Comparison of ENCODE assay signal across 1 cellular context in genomic region chr9:132669636-132670358, GRCh38.
TF ChIP-seq lines count a peak whose summit lies in the region.

DDX31 (minus strand) TSS chr9:132669983; CDS start chr9:132669934, 49 bp downstream.

TF ChIP-seq in HepG2, 621 proteins besides CTCF, POLR2A, EP300 and RAD21 (continued from another document and continues in another):
- no peak for TF ChIP-seq ZNF281 (CRISPR knock-in tag; IDR thresholded peaks at IDR 0.05; ENCODE audit: borderline replicate concordance)
- TF ChIP-seq MATR3 (CRISPR knock-in tag; IDR thresholded peaks at IDR 0.05), result no peak
- no peak for TF ChIP-seq SRSF9 (IDR thresholded peaks at IDR 0.05; ENCODE audit: borderline replicate concordance, insufficient read depth, low read depth, low read length, poor library complexity, severe bottlenecking)
- TF ChIP-seq ZBTB10 (CRISPR knock-in tag; IDR thresholded peaks at IDR 0.05; ENCODE audit: borderline replicate concordance), result peak; percentile 87
- TF ChIP-seq PRPF4 (IDR thresholded peaks at IDR 0.05; ENCODE audit: low read depth, low read length, poor library complexity, severe bottlenecking), result no peak
- TF ChIP-seq U2AF2 (IDR thresholded peaks at IDR 0.05; ENCODE audit: low read depth, low read length), result no peak
- no peak for TF ChIP-seq NCOR1 (IDR thresholded peaks at IDR 0.05; ENCODE audit: borderline replicate concordance, low read length)
- TF ChIP-seq ZNF260 (CRISPR knock-in tag; IDR thresholded peaks at IDR 0.05; ENCODE audit: borderline replicate concordance, low read depth), result no peak
- peak; percentile 32; the same call in 1 of the 2 replicates for TF ChIP-seq MIER2 (CRISPR knock-in tag; IDR thresholded peaks at IDR 0.05)
- no peak for TF ChIP-seq ZBTB1 (CRISPR knock-in tag; IDR thresholded peaks at IDR 0.05; ENCODE audit: borderline replicate concordance)
- TF ChIP-seq CBX5 (CRISPR knock-in tag; IDR thresholded peaks at IDR 0.05; ENCODE audit: borderline replicate concordance), result no peak; the same call in 1 of the 2 replicates
- TF ChIP-seq KLF12 (CRISPR knock-in tag; IDR thresholded peaks at IDR 0.05; ENCODE audit: borderline replicate concordance), result peak; percentile 37; the same call in 1 of the 2 replicates
- peak; percentile 54 for TF ChIP-seq ZNF264 (CRISPR knock-in tag; IDR thresholded peaks at IDR 0.05)
- peak; percentile 93 for TF ChIP-seq IKZF4 (CRISPR knock-in tag; IDR thresholded peaks at IDR 0.05; ENCODE audit: borderline replicate concordance, low read depth, not compliant biosample characterization)
- TF ChIP-seq ETV6 (CRISPR knock-in tag; conservative IDR thresholded peaks at IDR 0.05), result peak; percentile 88; the same call in 1 of the 2 replicates
- peak; percentile 86 for TF ChIP-seq ZNF777 (CRISPR knock-in tag; IDR thresholded peaks at IDR 0.05)
- TF ChIP-seq AHDC1 (CRISPR knock-in tag; IDR thresholded peaks at IDR 0.05; ENCODE audit: borderline replicate concordance), result peak; percentile 74
- peak; percentile 46 for TF ChIP-seq FOSL2 (CRISPR knock-in tag; IDR thresholded peaks at IDR 0.05)
- peak; percentile 97; the same call in 1 of the 2 replicates for TF ChIP-seq ZNF350 (CRISPR knock-in tag; IDR thresholded peaks at IDR 0.05; ENCODE audit: borderline replicate concordance, low read depth)
- TF ChIP-seq ZNF572 (CRISPR knock-in tag; IDR thresholded peaks at IDR 0.05), result peak; percentile 52; the same call in 1 of the 2 replicates
- peak; percentile 99 for TF ChIP-seq CREBL2 (CRISPR knock-in tag; IDR thresholded peaks at IDR 0.05; ENCODE audit: borderline replicate concordance)
- TF ChIP-seq ZNF333 (CRISPR knock-in tag; IDR thresholded peaks at IDR 0.05; ENCODE audit: borderline replicate concordance), result peak; percentile 91; the same call in 1 of the 2 replicates
- no peak for TF ChIP-seq FOXA1 (IDR thresholded peaks at IDR 0.05)
- peak; percentile 3; the same call in 1 of the 2 replicates for TF ChIP-seq FOXA1 (CRISPR knock-in tag; IDR thresholded peaks at IDR 0.05)
- TF ChIP-seq MTF2 (CRISPR knock-in tag; IDR thresholded peaks at IDR 0.05; ENCODE audit: borderline replicate concordance), result no peak
- peak; percentile 100 for TF ChIP-seq MXD1 (CRISPR knock-in tag; IDR thresholded peaks at IDR 0.05)
- TF ChIP-seq SUZ12 (IDR thresholded peaks at IDR 0.05; ENCODE audit: low read depth, low read length), result no peak
- peak; percentile 67; the same call in 1 of the 2 replicates for TF ChIP-seq ZSCAN29 (CRISPR knock-in tag; conservative IDR thresholded peaks at IDR 0.05)
- TF ChIP-seq THAP7 (CRISPR knock-in tag; IDR thresholded peaks at IDR 0.05), result no peak
- peak; percentile 15; the same call in 1 of the 2 replicates for TF ChIP-seq SOX5 (CRISPR knock-in tag; IDR thresholded peaks at IDR 0.05; ENCODE audit: borderline replicate concordance)
- TF ChIP-seq THAP11 (CRISPR knock-in tag; IDR thresholded peaks at IDR 0.05), result peak; percentile 65; the same call in 1 of the 2 replicates
- TF ChIP-seq DR1 (CRISPR knock-in tag; IDR thresholded peaks at IDR 0.05), result peak; percentile 58; the same call in 1 of the 2 replicates
- TF ChIP-seq ARID2 (CRISPR knock-in tag; IDR thresholded peaks at IDR 0.05; ENCODE audit: borderline replicate concordance), result peak; percentile 34
- TF ChIP-seq TBL1XR1 (IDR thresholded peaks at IDR 0.05; ENCODE audit: borderline replicate concordance, low read length, partially characterized antibody), result no peak
- TF ChIP-seq FOXJ3 (CRISPR knock-in tag; IDR thresholded peaks at IDR 0.05; ENCODE audit: borderline replicate concordance), result peak; percentile 54; the same call in 1 of the 2 replicates
- TF ChIP-seq ZNF331 (CRISPR knock-in tag; IDR thresholded peaks at IDR 0.05), result 0 out of 2 replicates have a peak, but pooled peaks have one; percentile 67
- no peak for TF ChIP-seq RBAK (CRISPR knock-in tag; IDR thresholded peaks at IDR 0.05)
- peak; percentile 77; the same call in 1 of the 2 replicates for TF ChIP-seq ELF4 (CRISPR knock-in tag; IDR thresholded peaks at IDR 0.05; ENCODE audit: borderline replicate concordance)
- TF ChIP-seq IRX3 (CRISPR knock-in tag; IDR thresholded peaks at IDR 0.05; ENCODE audit: borderline replicate concordance, low read depth), result peak; percentile 89; the same call in 1 of the 2 replicates
- no peak for TF ChIP-seq NR2F6 (IDR thresholded peaks at IDR 0.05)
- no peak; the same call in 1 of the 2 replicates for TF ChIP-seq NR2F6 (CRISPR knock-in tag; IDR thresholded peaks at IDR 0.05)
- no peak; the same call in 1 of the 2 replicates for TF ChIP-seq BRD4 (CRISPR knock-in tag; IDR thresholded peaks at IDR 0.05)
- 0 out of 2 replicates have a peak, but pooled peaks have one; percentile 63 for TF ChIP-seq PBX3 (CRISPR knock-in tag; IDR thresholded peaks at IDR 0.05; ENCODE audit: borderline replicate concordance)
- TF ChIP-seq PHF20 (CRISPR knock-in tag; IDR thresholded peaks at IDR 0.05), result peak; percentile 50; the same call in 1 of the 2 replicates
- TF ChIP-seq NFKB2 (CRISPR knock-in tag; IDR thresholded peaks at IDR 0.05; ENCODE audit: borderline replicate concordance), result peak; percentile 95
- no peak; the same call in 1 of the 2 replicates for TF ChIP-seq ZZZ3 (CRISPR knock-in tag; IDR thresholded peaks at IDR 0.05; ENCODE audit: borderline replicate concordance)
- TF ChIP-seq POGZ (CRISPR knock-in tag; IDR thresholded peaks at IDR 0.05), result peak; percentile 62; the same call in 1 of the 2 replicates
- TF ChIP-seq GATA4 (IDR thresholded peaks at IDR 0.05; ENCODE audit: borderline replicate concordance, low read depth), result 0 out of 2 replicates have a peak, but pooled peaks have one; percentile 16
- TF ChIP-seq RELA (CRISPR knock-in tag; IDR thresholded peaks at IDR 0.05), result 0 out of 2 replicates have a peak, but pooled peaks have one; percentile 46
- TF ChIP-seq RARA (CRISPR knock-in tag; IDR thresholded peaks at IDR 0.05), result peak; percentile 30; the same call in 1 of the 2 replicates
- TF ChIP-seq MAX (IDR thresholded peaks at IDR 0.05), result peak; percentile 99
- peak; percentile 83; the same call in 1 of the 2 replicates for TF ChIP-seq WIZ (CRISPR knock-in tag; IDR thresholded peaks at IDR 0.05)
- no peak for TF ChIP-seq TBX3 (IDR thresholded peaks at IDR 0.05; ENCODE audit: borderline replicate concordance)
- TF ChIP-seq SNAPC2 (CRISPR knock-in tag; IDR thresholded peaks at IDR 0.05), result no peak
- no peak for TF ChIP-seq ZNF362 (CRISPR knock-in tag; IDR thresholded peaks at IDR 0.05; ENCODE audit: borderline replicate concordance)
- TF ChIP-seq AGO1 (IDR thresholded peaks at IDR 0.05; ENCODE audit: low read depth, low read length, poor library complexity, severe bottlenecking), result no peak
